11 cellular contexts compared by ENCODE assay signal in genomic region chr1:90725341-90725960, GRCh38. TPM values are rescaled to one million over a fixed set of nuclear protein-coding genes. Genes with fewer than 3 reads are reported as not detected.
A peak's percentile ranks its signal among the peaks of the same experiment; 100 is the strongest.
DNase-seq lines count a peak whose midpoint lies in the region; ATAC-seq, FAIRE-seq and TF ChIP-seq lines count a peak whose summit lies in the region.
"Had no signal": no experiment of that assay in that cellular context is flagged by ENCODE, and none has a peak within 500 bp of the region (broad histone marks: within the 10 kb centered on the region; RNA-seq: fewer than 3 reads in every experiment).

No MANE protein-coding gene starts in this region.

- peaks cover 2% of the 10 kb centered on the region for H3K9me1 ChIP-seq in keratinocyte (ENCODE audit: control insufficient read depth, extremely low read depth, insufficient read depth, low read length)

- no peaks in the 10 kb centered on the region for H3K79me2 ChIP-seq in keratinocyte (ENCODE audit: control insufficient read depth, insufficient read depth, low read length)

- dilution Hi-C loops in keratinocyte (cut with MboI; ENCODE audit: extremely low pct_ligation_motif_present, low sequenced_read_pairs) = no loop called here

- H3K36me3 ChIP-seq in keratinocyte (ENCODE audit: control insufficient read depth in 2 of 2, extremely low read depth in 1 of 2, insufficient read depth in 2 of 2, low read length in 2 of 2) = no peaks in the 10 kb centered on the region
- H3K36me3 ChIP-seq: upper lobe of left lung had no signal

- peaks cover 98% of the 10 kb centered on the region for H3K27me3 Mint-ChIP-seq in T-helper 1 cell treated with Interleukin-12 subunit alpha and Interleukin-12 subunit beta and Interleukin-4 antibody, amounts not matched to agents 30 μg/mL and 1 μg/mL, for 36 hours (ENCODE audit: low read depth)
- peaks cover 100% of the 10 kb centered on the region for H3K27me3 Mint-ChIP-seq in activated naive CD8-positive, alpha-beta T cell treated with anti-CD3 and anti-CD28 coated beads for 36 hours
- peaks cover 100% of the 10 kb centered on the region for H3K27me3 Mint-ChIP-seq in stimulated activated naive CD8-positive, alpha-beta T cell treated with anti-CD3 and anti-CD28 coated beads, Interleukin-15, amount 100 ng/mL, for 72 hours

- peaks cover 17% of the 10 kb centered on the region for H3K9me3 Mint-ChIP-seq in T-helper 1 cell treated with Interleukin-12 subunit alpha and Interleukin-12 subunit beta and Interleukin-4 antibody, amounts not matched to agents 30 μg/mL and 1 μg/mL, for 36 hours
- H3K9me3 Mint-ChIP-seq in activated naive CD8-positive, alpha-beta T cell treated with anti-CD3 and anti-CD28 coated beads for 36 hours = peaks cover 13% of the 10 kb centered on the region
- H3K9me3 Mint-ChIP-seq in stimulated activated naive CD8-positive, alpha-beta T cell treated with anti-CD3 and anti-CD28 coated beads, Interleukin-15, amount 100 ng/mL, for 72 hours = peaks cover 0 to 1% of the 10 kb centered on the region in 2 donors

- H4K20me1 ChIP-seq in keratinocyte (ENCODE audit: control insufficient read depth, extremely low read depth, insufficient read depth, low read length) = peaks cover 6% of the 10 kb centered on the region

- H3K4me1 ChIP-seq in keratinocyte (ENCODE audit: control insufficient read depth, extremely low read depth, insufficient read depth, low read length) = peaks cover 9% of the 10 kb centered on the region

- H3K4me1 Mint-ChIP-seq in T-helper 1 cell treated with Interleukin-12 subunit alpha and Interleukin-12 subunit beta and Interleukin-4 antibody, amounts not matched to agents 30 μg/mL and 1 μg/mL, for 36 hours (ENCODE audit: low read depth) = peaks cover 36% of the 10 kb centered on the region
- peaks cover 44% of the 10 kb centered on the region for H3K4me1 Mint-ChIP-seq in activated naive CD8-positive, alpha-beta T cell treated with anti-CD3 and anti-CD28 coated beads for 36 hours
- H3K4me1 Mint-ChIP-seq in stimulated activated naive CD8-positive, alpha-beta T cell treated with anti-CD3 and anti-CD28 coated beads, Interleukin-15, amount 100 ng/mL, for 72 hours = peaks cover 87% of the 10 kb centered on the region

- DNase-seq in T-helper 1 cell = no peak
- no peak for DNase-seq in activated naive CD8-positive, alpha-beta T cell treated with anti-CD3 and anti-CD28 coated beads for 36 hours
- DNase-seq in keratinocyte (ENCODE audit: low read depth, low spot score) = no peak
- DNase-seq in stimulated activated naive CD8-positive, alpha-beta T cell treated with anti-CD3 and anti-CD28 coated beads, Interleukin-15, amount 100 ng/mL, for 72 hours = no peak
- no peak for DNase-seq in NCI-H1048 (lab: John Stamatoyannopoulos, UW)
- no peak for DNase-seq in central memory CD4-positive, alpha-beta T cell
- DNase-seq: activated CD4-positive, alpha-beta T cell treated with anti-CD3 and anti-CD28 coated beads for 1 hour; NCI-H524 treated with DMSO at 0.1 percent for 48 hours had no signal

- no peak for TF ChIP-seq CTCF in keratinocyte (optimal IDR thresholded peaks at IDR 0.05 in 1 of 3, IDR thresholded peaks at IDR 0.05 in 1 of 3, conservative IDR thresholded peaks at IDR 0.05 in 1 of 3; ENCODE audit: extremely low read depth in 1 of 3, insufficient read depth in 2 of 3, low read length in 3 of 3)

- H3K9ac ChIP-seq in keratinocyte (ENCODE audit: control insufficient read depth, extremely low read depth, insufficient read depth, low read length) = no peak overlapping the region

- peak overlapping the region; percentile 73 for H3K4me3 Mint-ChIP-seq in T-helper 1 cell treated with Interleukin-12 subunit alpha and Interleukin-12 subunit beta and Interleukin-4 antibody, amounts not matched to agents 30 μg/mL and 1 μg/mL, for 36 hours
- H3K4me3 Mint-ChIP-seq in activated naive CD8-positive, alpha-beta T cell treated with anti-CD3 and anti-CD28 coated beads for 36 hours = peak overlapping the region; percentile 65
- peak overlapping the region; percentile 53 to 69 for H3K4me3 Mint-ChIP-seq in stimulated activated naive CD8-positive, alpha-beta T cell treated with anti-CD3 and anti-CD28 coated beads, Interleukin-15, amount 100 ng/mL, for 72 hours

- peak overlapping the region in 2 of 3 experiments; percentile 14 to 42 for H3K4me3 ChIP-seq in keratinocyte (ENCODE audit: control insufficient read depth in 2 of 3, extremely low read depth in 1 of 3, insufficient read depth in 2 of 3, low read depth in 1 of 3, low read length in 3 of 3)

- peak overlapping the region; percentile 9 for H2AFZ ChIP-seq in keratinocyte (ENCODE audit: control insufficient read depth, low read length)

- ATAC-seq in stimulated activated naive CD8-positive, alpha-beta T cell treated with anti-CD3 and anti-CD28 coated beads, Interleukin-15, amount 100 ng/mL, for 72 hours = no peak
- ATAC-seq in GM18870 (IDR thresholded peaks at IDR 0.05; ENCODE audit: unreplicated experiment) = no peak

- H3K27ac Mint-ChIP-seq in T-helper 1 cell treated with Interleukin-12 subunit alpha and Interleukin-12 subunit beta and Interleukin-4 antibody, amounts not matched to agents 30 μg/mL and 1 μg/mL, for 36 hours = peak overlapping the region; percentile 90
- H3K27ac Mint-ChIP-seq in activated naive CD8-positive, alpha-beta T cell treated with anti-CD3 and anti-CD28 coated beads for 36 hours = peak overlapping the region; percentile 58
- H3K27ac Mint-ChIP-seq in stimulated activated naive CD8-positive, alpha-beta T cell treated with anti-CD3 and anti-CD28 coated beads, Interleukin-15, amount 100 ng/mL, for 72 hours = no peak overlapping the region

- no peak overlapping the region for H3K27ac ChIP-seq in keratinocyte (ENCODE audit: control insufficient read depth, insufficient read depth, low read length)
- H3K27ac ChIP-seq: upper lobe of left lung had no signal

- H3K27me3 ChIP-seq in keratinocyte (ENCODE audit: control insufficient read depth, extremely low read depth, insufficient read depth, low read length) = peaks cover 91% of the 10 kb centered on the region

- H3K9me3 ChIP-seq in keratinocyte (ENCODE audit: control insufficient read depth, low read depth, low read length) = peaks cover 9% of the 10 kb centered on the region
- H3K9me3 ChIP-seq: upper lobe of left lung had no signal

- no peak for FAIRE-seq in keratinocyte (lab: Jason Lieb, UNC)

- H3K4me2 ChIP-seq in keratinocyte (ENCODE audit: control insufficient read depth, extremely low read depth, insufficient read depth, low read depth, low read length) = peak overlapping the region; percentile 71

- peaks cover 18% of the 10 kb centered on the region for H3K36me3 Mint-ChIP-seq in T-helper 1 cell treated with Interleukin-12 subunit alpha and Interleukin-12 subunit beta and Interleukin-4 antibody, amounts not matched to agents 30 μg/mL and 1 μg/mL, for 36 hours (ENCODE audit: low read depth)
- H3K36me3 Mint-ChIP-seq in activated naive CD8-positive, alpha-beta T cell treated with anti-CD3 and anti-CD28 coated beads for 36 hours = peaks cover 20% of the 10 kb centered on the region

RNA-seq across cellular contexts. Expression of gene BARHL2, which starts 8.3 kb away (rescaled TPM):
- total RNA-seq in activated naive CD8-positive, alpha-beta T cell treated with anti-CD3 and anti-CD28 coated beads for 36 hours = not detected
- polyA plus RNA-seq in keratinocyte = not detected in 3 replicates
- polyA plus RNA-seq in keratinocyte (2011; ENCODE audit: low read depth) = not detected
- polyA plus RNA-seq in keratinocyte (2011; cell fraction: cytosol; rRNA removed) = not detected in 2 replicates
- not detected in 2 replicates for polyA plus RNA-seq in keratinocyte (2011; cell fraction: nucleus; rRNA removed)
- polyA plus RNA-seq in keratinocyte (2012; ENCODE audit: low replicate concordance) = not detected in 2 replicates
- not detected in 3 replicates for polyA minus RNA-seq in keratinocyte
- not detected for polyA minus RNA-seq in keratinocyte (2011; cell fraction: cytosol; rRNA and poly(A)+ RNA removed)
- polyA minus RNA-seq in keratinocyte (2011; cell fraction: nucleus; rRNA and poly(A)+ RNA removed) = not detected in 2 replicates
- total RNA-seq: upper lobe of left lung had no signal

Comparison
In these comparisons a context has a peak if more than half of its experiments do, and no peak if none do; other contexts are left out.
1. H3K27ac Mint-ChIP-seq: peak in T-helper 1 cell treated with Interleukin-12 subunit alpha and Interleukin-12 subunit beta and Interleukin-4 antibody, amounts not matched to agents 30 μg/mL and 1 μg/mL, for 36 hours (single experiment) and activated naive CD8-positive, alpha-beta T cell treated with anti-CD3 and anti-CD28 coated beads for 36 hours (single experiment); none in stimulated activated naive CD8-positive, alpha-beta T cell treated with anti-CD3 and anti-CD28 coated beads, Interleukin-15, amount 100 ng/mL, for 72 hours (0 of 2).
2. Peak in every context shown above with its lines, with median percentiles within 50 percentile points of each other: H3K4me3 Mint-ChIP-seq.